Comparison of ENCODE assay signal across 8 cellular contexts in the genomic region with DNA sequence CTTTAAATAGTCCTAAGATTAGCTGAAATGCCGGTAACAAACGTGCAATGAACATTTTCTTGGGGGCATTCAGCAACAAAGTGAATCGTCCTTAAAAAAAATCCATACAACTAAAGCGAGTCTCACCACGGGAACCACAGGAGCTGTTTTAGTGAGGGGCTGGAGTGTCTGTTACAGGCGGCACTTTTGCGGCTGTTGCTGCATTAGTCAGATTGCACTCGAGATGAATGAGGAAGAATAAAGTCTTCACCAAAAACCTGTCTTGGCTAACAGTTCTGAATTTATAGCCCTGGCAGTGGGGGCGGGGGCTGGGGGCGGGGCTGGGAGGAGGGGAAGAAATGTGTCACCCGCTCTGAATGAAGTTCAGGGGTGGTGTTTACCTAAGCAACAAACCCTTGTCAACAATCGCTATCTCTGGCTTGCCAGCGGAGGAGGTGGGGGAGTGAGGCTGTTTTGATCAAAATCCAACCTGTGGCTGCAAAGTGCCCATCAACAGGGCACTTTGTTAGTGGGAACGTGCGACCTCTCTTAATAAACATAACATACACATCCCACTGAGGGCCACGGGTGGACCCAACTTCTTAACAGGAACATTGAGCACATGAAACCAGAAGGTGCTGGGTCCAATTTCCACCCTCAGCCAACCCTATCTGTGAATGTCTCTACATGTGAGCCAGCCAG. TPM values are rescaled to one million over a fixed set of nuclear protein-coding genes. Genes with fewer than 3 reads are reported as not detected.
DNase-seq lines count a peak whose midpoint lies in the region; ATAC-seq and TF ChIP-seq lines count a peak whose summit lies in the region.

No MANE protein-coding gene starts in this region.

- H3K4me1 Mint-ChIP-seq in activated CD4-positive, alpha-beta T cell treated with anti-CD3 and anti-CD28 coated beads, Interleukin-2, amount 10 ng/mL, durations not matched to agents 24 days and 14 days = peaks cover 50% of the 10 kb centered on the region
- H3K4me1 Mint-ChIP-seq in neural crest cell = peaks cover 61% of the 10 kb centered on the region

- H3K4me1 ChIP-seq in BLaER1 treated with 17β-estradiol and CSF1 and Interleukin-3, amounts not matched to agents 10 nM and 100 nM = peaks cover 36 to 92% (median 56%) of the 10 kb centered on the region in 10 experiments
- H3K4me1 ChIP-seq in ectodermal cell (ENCODE audit: control insufficient read depth, insufficient read depth, low read length) (peaks cover 36% of the 10 kb centered on the region), tibial artery (peaks cover 6 to 94% (median 56%) of the 10 kb centered on the region in 4 donors)

- no peaks in the 10 kb centered on the region for H3K9me3 ChIP-seq in BLaER1 treated with 17β-estradiol and CSF1 and Interleukin-3, amounts not matched to agents 10 nM and 100 nM (replicated peaks in 1 of 11)
- no peaks in the 10 kb centered on the region for H3K9me3 ChIP-seq in ectodermal cell (ENCODE audit: control insufficient read depth, low read length)
- no peaks in the 10 kb centered on the region for H3K9me3 ChIP-seq in tibial artery

- 52 to 55% methylated on average over 15 to 16 of the region's 16 CpGs for WGBS in ectodermal cell, 2 experiments

- DNase-seq in NCI-H1105 (lab: John Stamatoyannopoulos, UW) (peak; percentile 52), neural crest cell (ENCODE audit: low read depth, low spot score) (no peak), tibial artery (peak in 1 of 2 donors; percentile 73)
- DNase-seq in activated CD4-positive, alpha-beta T cell treated with anti-CD3 and anti-CD28 coated beads, Interleukin-2, amount 10 ng/mL, durations not matched to agents 24 days and 14 days = peak; percentile 74

- H3K9ac ChIP-seq in BLaER1 treated with 17β-estradiol and CSF1 and Interleukin-3, amounts not matched to agents 10 nM and 100 nM = peak overlapping the region in 7 of 11 experiments; percentile 18 to 66 (median 43); a peak in 9 of 22 replicates

- no peaks in the 10 kb centered on the region for H4K20me1 ChIP-seq in BLaER1 treated with 17β-estradiol and CSF1 and Interleukin-3, amounts not matched to agents 10 nM and 100 nM

- no peaks in the 10 kb centered on the region for H3K36me3 ChIP-seq in BLaER1 treated with 17β-estradiol and CSF1 and Interleukin-3, amounts not matched to agents 10 nM and 100 nM
- no peaks in the 10 kb centered on the region for H3K36me3 ChIP-seq in ectodermal cell (ENCODE audit: control insufficient read depth, insufficient read depth, low read length)
- no peaks in the 10 kb centered on the region for H3K36me3 ChIP-seq in tibial artery

- H3K27me3 Mint-ChIP-seq in activated CD4-positive, alpha-beta T cell treated with anti-CD3 and anti-CD28 coated beads, Interleukin-2, amount 10 ng/mL, durations not matched to agents 24 days and 14 days = no peaks in the 10 kb centered on the region
- H3K27me3 Mint-ChIP-seq in neural crest cell (ENCODE audit: low read depth) = no peaks in the 10 kb centered on the region

- ATAC-seq in HG03460 (IDR thresholded peaks at IDR 0.05; ENCODE audit: unreplicated experiment) = no peak
- no peak for ATAC-seq in HG02884 (IDR thresholded peaks at IDR 0.05; ENCODE audit: unreplicated experiment)

- no peaks in the 10 kb centered on the region for H3K27me3 ChIP-seq in BLaER1 treated with 17β-estradiol and CSF1 and Interleukin-3, amounts not matched to agents 10 nM and 100 nM
- H3K27me3 ChIP-seq in ectodermal cell (ENCODE audit: control insufficient read depth, insufficient read depth, low read length, poor library complexity, severe bottlenecking) (no peaks in the 10 kb centered on the region), tibial artery (no peaks in the 10 kb centered on the region)

- no peak overlapping the region for H3K4me3 ChIP-seq in BLaER1 treated with 17β-estradiol and CSF1 and Interleukin-3, amounts not matched to agents 10 nM and 100 nM
- H3K4me3 ChIP-seq in ectodermal cell (ENCODE audit: insufficient read depth, low read depth, low read length) (no peak overlapping the region), tibial artery (peak overlapping the region; percentile 5 to 6)

- no peaks in the 10 kb centered on the region for H3K36me3 Mint-ChIP-seq in activated CD4-positive, alpha-beta T cell treated with anti-CD3 and anti-CD28 coated beads, Interleukin-2, amount 10 ng/mL, durations not matched to agents 24 days and 14 days (ENCODE audit: low read depth)
- peaks cover 6% of the 10 kb centered on the region for H3K36me3 Mint-ChIP-seq in neural crest cell (ENCODE audit: low read depth)

- no peak for TF ChIP-seq CTCF in neural crest cell (conservative IDR thresholded peaks at IDR 0.05)
- no peak for TF ChIP-seq CTCF in tibial artery (IDR thresholded peaks at IDR 0.05)

- H3K4me3 Mint-ChIP-seq in activated CD4-positive, alpha-beta T cell treated with anti-CD3 and anti-CD28 coated beads, Interleukin-2, amount 10 ng/mL, durations not matched to agents 24 days and 14 days = peak overlapping the region; percentile 48
- peak overlapping the region; percentile 71 for H3K4me3 Mint-ChIP-seq in neural crest cell

- H3K9me3 Mint-ChIP-seq in activated CD4-positive, alpha-beta T cell treated with anti-CD3 and anti-CD28 coated beads, Interleukin-2, amount 10 ng/mL, durations not matched to agents 24 days and 14 days = peaks cover 15% of the 10 kb centered on the region
- peaks cover 5% of the 10 kb centered on the region for H3K9me3 Mint-ChIP-seq in neural crest cell

- peak overlapping the region; percentile 74 for H3K27ac Mint-ChIP-seq in activated CD4-positive, alpha-beta T cell treated with anti-CD3 and anti-CD28 coated beads, Interleukin-2, amount 10 ng/mL, durations not matched to agents 24 days and 14 days
- peak overlapping the region; percentile 95 for H3K27ac Mint-ChIP-seq in neural crest cell (ENCODE audit: unreplicated experiment)

- intact Hi-C loops in activated CD4-positive, alpha-beta T cell treated with anti-CD3 and anti-CD28 coated beads, Interleukin-2, amount 10 ng/mL, durations not matched to agents 24 days and 14 days (cut with micrococcal nuclease) = loop anchor here (2.0 kb wide), 1 partner anchor 43 kb away; no protein-coding TSS in a partner anchor
- intact Hi-C loops in tibial artery (cut with DNase I; ENCODE audit: low total_unique reads) = no loop called here

- peak overlapping the region; percentile 77 to 91 (median 82) for H3K4me2 ChIP-seq in BLaER1 treated with 17β-estradiol and CSF1 and Interleukin-3, amounts not matched to agents 10 nM and 100 nM

- peak overlapping the region; percentile 63 to 89 (median 83); a peak in 21 of 22 replicates for H3K27ac ChIP-seq in BLaER1 treated with 17β-estradiol and CSF1 and Interleukin-3, amounts not matched to agents 10 nM and 100 nM
- H3K27ac ChIP-seq in ectodermal cell (ENCODE audit: insufficient read depth, low read depth, low read length, poor library complexity, severe bottlenecking) = peak overlapping the region; percentile 99
- H3K27ac ChIP-seq in tibial artery = peak overlapping the region; percentile 83 to 90

RNA-seq across cellular contexts. Expression of gene RFX2, which starts 44.5 kb away (rescaled TPM):
- total RNA-seq in activated CD4-positive, alpha-beta T cell treated with anti-CD3 and anti-CD28 coated beads, Interleukin-2, amount 10 ng/mL, durations not matched to agents 24 days and 14 days = 10.5 and 10.7 TPM in 2 replicates
- polyA plus RNA-seq in ectodermal cell (2013, experiment 1 of 4) = 10.8 TPM
- 11.5 TPM for polyA plus RNA-seq in ectodermal cell (2013, experiment 2 of 4)
- polyA plus RNA-seq in ectodermal cell (2013, experiment 3 of 4) = 17.3 TPM
- polyA plus RNA-seq in ectodermal cell (2013, experiment 4 of 4) = 14.2 TPM
- total RNA-seq in neural crest cell = 17.2 and 19.2 TPM in 2 replicates

Comparison
In these comparisons a context has a peak if more than half of its experiments do, and no peak if none do; other contexts are left out.
1. H3K4me3 ChIP-seq: peak in tibial artery (2 of 2); none in BLaER1 treated with 17β-estradiol and CSF1 and Interleukin-3, amounts not matched to agents 10 nM and 100 nM (0 of 10) and ectodermal cell (single experiment).
2. Peak in every context shown above with its lines, with median percentiles within 50 percentile points of each other: H3K27ac ChIP-seq.